In the genomic region with DNA sequence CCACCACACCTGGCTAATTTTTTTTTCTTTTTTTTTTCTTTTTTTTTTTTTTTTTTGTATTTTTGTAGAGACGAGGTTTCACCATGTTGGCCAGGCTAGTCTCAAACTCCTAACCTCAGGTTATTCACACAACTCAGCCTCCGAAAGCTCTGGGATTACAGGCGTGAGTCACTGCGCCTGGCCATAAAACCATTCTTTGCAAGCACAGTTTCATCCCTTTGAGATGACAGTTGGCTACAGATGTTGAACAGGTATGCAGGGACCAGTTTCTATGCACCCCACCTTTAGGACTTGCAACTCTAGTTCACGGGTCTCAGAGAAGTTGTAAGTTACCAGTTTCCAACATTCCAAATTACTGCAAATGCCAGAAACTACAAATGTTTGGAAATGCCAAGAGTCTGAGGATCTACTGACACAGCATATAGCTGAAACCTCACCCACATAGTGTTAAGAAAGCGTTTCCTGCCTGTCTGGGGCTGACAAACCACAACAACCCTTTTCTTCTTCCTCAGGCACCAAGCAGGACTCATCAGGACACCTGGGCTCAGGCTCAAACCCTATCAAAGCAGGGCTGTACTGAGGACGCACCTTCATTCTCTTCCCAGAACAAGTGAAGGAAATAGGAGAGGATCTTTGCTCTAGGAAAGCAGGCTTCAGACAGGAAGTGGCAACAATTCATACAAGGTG, we compare ENCODE assay signal across 8 cellular contexts. TPM values are rescaled to one million over a fixed set of nuclear protein-coding genes. Genes with fewer than 3 reads are reported as not detected.
DNase-seq lines count a peak whose midpoint lies in the region; ATAC-seq, FAIRE-seq and TF ChIP-seq lines count a peak whose summit lies in the region.

No MANE protein-coding gene starts in this region.

- H3K36me3 ChIP-seq in muscle layer of duodenum (ENCODE audit: control insufficient read depth in 1 of 2, insufficient read depth in 2 of 2, low read length in 2 of 2) (no peaks in the 10 kb centered on the region), prostate gland (no peaks in the 10 kb centered on the region)

- H3K9me3 ChIP-seq in muscle layer of duodenum (ENCODE audit: control insufficient read depth in 1 of 2, low read length in 2 of 2) (no peaks in the 10 kb centered on the region), prostate gland (no peaks in the 10 kb centered on the region)

- no peak for DNase-seq in GM18507 (ENCODE audit: extremely low spot score, insufficient read length, low read depth)
- peak; percentile 80 to 85 for DNase-seq in NOMO-1 (lab: John Stamatoyannopoulos, UW; ENCODE audit: unreplicated experiment in 2 of 2)
- peak; percentile 24 for DNase-seq in activated gamma-delta T cell treated with anti-CD3 and anti-CD28 coated beads, Interleukin-2, amount 50 U/mL, for 16 hours (ENCODE audit: low read depth)
- no peak for DNase-seq in NCI-H187 treated with DMSO at 0.1 percent for 48 hours (lab: John Stamatoyannopoulos, UW)
- DNase-seq in prostate gland (ENCODE audit: low spot score), result no peak
- DNase-seq in HTR-8/SVneo (ENCODE audit: insufficient read length, low spot score), result no peak

- H3K4me3 ChIP-seq in muscle layer of duodenum (ENCODE audit: low read depth in 1 of 2, low read length in 2 of 2) (no peak overlapping the region), prostate gland (no peak overlapping the region)

- FAIRE-seq in GM18507 (lab: Jason Lieb, UNC) (peak; percentile 90), HTR-8/SVneo (lab: Jason Lieb, UNC) (no peak)

- no peak for TF ChIP-seq CTCF in prostate gland (IDR thresholded peaks at IDR 0.05)

- 76% methylated on average over 7 of the region's 7 CpGs for WGBS in prostate gland

- intact Hi-C loops in prostate gland (cut with DNase I), result no loop called here

- peak; percentile 71 for ATAC-seq in HG02623 (IDR thresholded peaks at IDR 0.05; ENCODE audit: unreplicated experiment)

- H3K27me3 ChIP-seq in muscle layer of duodenum (ENCODE audit: low read depth, low read length), result no peaks in the 10 kb centered on the region
- no peaks in the 10 kb centered on the region for H3K27me3 ChIP-seq in prostate gland (replicated peaks; ENCODE audit: insufficient read depth)

- H3K27ac ChIP-seq in muscle layer of duodenum (ENCODE audit: low read length) (peak overlapping the region; percentile 48), prostate gland (no peak overlapping the region)

- peaks cover 5 to 12% of the 10 kb centered on the region in 2 donors for H3K4me1 ChIP-seq in muscle layer of duodenum (ENCODE audit: control insufficient read depth in 1 of 2, insufficient read depth in 2 of 2, low read length in 2 of 2)
- H3K4me1 ChIP-seq in prostate gland (replicated peaks), result no peaks in the 10 kb centered on the region

- no peak for TF ChIP-seq POLR2A in prostate gland (IDR thresholded peaks at IDR 0.05)

RNA-seq across cellular contexts. Expression of a gene that starts 22.9 kb away (rescaled TPM):
- total RNA-seq in prostate gland, result 10 to 100 TPM; 15.0 to 29.1 TPM

Comparison
In these comparisons a context has a peak if more than half of its experiments do, and no peak if none do; other contexts are left out.
1. DNase-seq: peak in NOMO-1 (2 of 2) and activated gamma-delta T cell treated with anti-CD3 and anti-CD28 coated beads, Interleukin-2, amount 50 U/mL, for 16 hours (single experiment); none in GM18507 (single experiment), NCI-H187 treated with DMSO at 0.1 percent for 48 hours (single experiment), prostate gland (single experiment) and HTR-8/SVneo (single experiment).